In genomic region chr11:20364412-20364792, GRCh38 we compare ENCODE assay signal across 8 cellular contexts. TPM values are rescaled to one million over a fixed set of nuclear protein-coding genes. Genes with fewer than 3 reads are reported as not detected.
A peak's percentile ranks its signal among the peaks of the same experiment; 100 is the strongest.
DNase-seq lines count a peak whose midpoint lies in the region; ATAC-seq and TF ChIP-seq lines count a peak whose summit lies in the region.

No MANE protein-coding gene starts in this region.

- no peaks in the 10 kb centered on the region for H3K27me3 Mint-ChIP-seq in activated CD4-positive, alpha-beta memory T cell treated with anti-CD3 and anti-CD28 coated beads, Interleukin-2, amount 10 ng/mL, durations not matched to agents 7 days and 5 days

- H3K4me1 Mint-ChIP-seq in activated CD4-positive, alpha-beta memory T cell treated with anti-CD3 and anti-CD28 coated beads, Interleukin-2, amount 10 ng/mL, durations not matched to agents 7 days and 5 days = peaks cover 67% of the 10 kb centered on the region
- peaks cover 54% of the 10 kb centered on the region for H3K4me1 Mint-ChIP-seq in stimulated activated effector memory CD8-positive, alpha-beta T cell treated with anti-CD3 and anti-CD28 coated beads, Interleukin-12 subunit alpha, Interleukin-12 subunit beta, amount 100 ng/mL, for 72 hours

- intact Hi-C loops in left ventricle myocardium superior (cut with micrococcal nuclease) = no loop called here

- H3K27ac Mint-ChIP-seq in activated CD4-positive, alpha-beta memory T cell treated with anti-CD3 and anti-CD28 coated beads, Interleukin-2, amount 10 ng/mL, durations not matched to agents 7 days and 5 days = peak overlapping the region; percentile 77
- H3K27ac Mint-ChIP-seq in stimulated activated effector memory CD8-positive, alpha-beta T cell treated with anti-CD3 and anti-CD28 coated beads, Interleukin-12 subunit alpha, Interleukin-12 subunit beta, amount 100 ng/mL, for 72 hours = peak overlapping the region; percentile 80

- H3K9me3 Mint-ChIP-seq in activated CD4-positive, alpha-beta memory T cell treated with anti-CD3 and anti-CD28 coated beads, Interleukin-2, amount 10 ng/mL, durations not matched to agents 7 days and 5 days = no peaks in the 10 kb centered on the region
- no peaks in the 10 kb centered on the region for H3K9me3 Mint-ChIP-seq in stimulated activated effector memory CD8-positive, alpha-beta T cell treated with anti-CD3 and anti-CD28 coated beads, Interleukin-12 subunit alpha, Interleukin-12 subunit beta, amount 100 ng/mL, for 72 hours

- H3K4me3 Mint-ChIP-seq in activated CD4-positive, alpha-beta memory T cell treated with anti-CD3 and anti-CD28 coated beads, Interleukin-2, amount 10 ng/mL, durations not matched to agents 7 days and 5 days = peak overlapping the region; percentile 78
- H3K4me3 Mint-ChIP-seq in stimulated activated effector memory CD8-positive, alpha-beta T cell treated with anti-CD3 and anti-CD28 coated beads, Interleukin-12 subunit alpha, Interleukin-12 subunit beta, amount 100 ng/mL, for 72 hours = peak overlapping the region; percentile 69

- CTCF ChIA-PET in activated CD4-positive, alpha-beta memory T cell treated with anti-CD3 and anti-CD28 coated beads, Interleukin-2, amount 10 ng/mL, durations not matched to agents 7 days and 5 days (lab: Charles Lee) = interaction anchor here (0.5 to 3.0 kb wide), 6 partner anchors 9 to 236 kb away, joined by 3 to 16 read pairs (median 4); partner anchors contain the start of gene PRMT3
- CTCF ChIA-PET in HEK293T (lab: Yijun Ruan, JAX) = interaction anchor here (1.9 kb wide), 1 partner anchor 10 kb away, joined by 7 read pairs; no protein-coding TSS in a partner anchor

- H3K36me3 Mint-ChIP-seq in activated CD4-positive, alpha-beta memory T cell treated with anti-CD3 and anti-CD28 coated beads, Interleukin-2, amount 10 ng/mL, durations not matched to agents 7 days and 5 days (ENCODE audit: low read depth) = peaks cover 33% of the 10 kb centered on the region
- H3K36me3 Mint-ChIP-seq in stimulated activated effector memory CD8-positive, alpha-beta T cell treated with anti-CD3 and anti-CD28 coated beads, Interleukin-12 subunit alpha, Interleukin-12 subunit beta, amount 100 ng/mL, for 72 hours = peaks cover 9% of the 10 kb centered on the region

- POLR2A ChIA-PET in activated CD4-positive, alpha-beta memory T cell treated with anti-CD3 and anti-CD28 coated beads, Interleukin-2, amount 10 ng/mL, durations not matched to agents 7 days and 5 days (lab: Charles Lee) = interaction anchor here (0.7 to 2.2 kb wide), 14 partner anchors 8 to 46 kb away, joined by 3 to 10 read pairs (median 4); no protein-coding TSS in a partner anchor
- POLR2A ChIA-PET in HEK293T (lab: Yijun Ruan, JAX) = no interaction called here

- ATAC-seq in left ventricle myocardium superior (peak; percentile 19), GM21619 (IDR thresholded peaks at IDR 0.05; ENCODE audit: unreplicated experiment) (no peak), GM19328 (IDR thresholded peaks at IDR 0.05; ENCODE audit: unreplicated experiment) (no peak)
- no peak for ATAC-seq in stimulated activated effector memory CD8-positive, alpha-beta T cell treated with anti-CD3 and anti-CD28 coated beads, Interleukin-12 subunit alpha, Interleukin-12 subunit beta, amount 100 ng/mL, for 72 hours

- DNase-seq in NCI-H345 (lab: John Stamatoyannopoulos, UW) (peak; percentile 38), NCI-H345 treated with DMSO at 0.1 percent for 48 hours (lab: John Stamatoyannopoulos, UW; ENCODE audit: unreplicated experiment) (no peak), left ventricle myocardium superior (no peak), HEK293T (ENCODE audit: extremely low spot score) (no peak)
- DNase-seq in activated CD4-positive, alpha-beta memory T cell treated with anti-CD3 and anti-CD28 coated beads, Interleukin-2, amount 10 ng/mL, durations not matched to agents 7 days and 5 days = no peak
- DNase-seq in stimulated activated effector memory CD8-positive, alpha-beta T cell treated with anti-CD3 and anti-CD28 coated beads, Interleukin-12 subunit alpha, Interleukin-12 subunit beta, amount 100 ng/mL, for 72 hours (ENCODE audit: low spot score in 2 of 2) = no peak

TF ChIP-seq in HEK293T, 16 proteins besides CTCF, POLR2A, EP300 and RAD21:
- TF ChIP-seq ELF4 (IDR thresholded peaks at IDR 0.05) (no peak), LEF1 (IDR thresholded peaks at IDR 0.05; ENCODE audit: borderline replicate concordance) (no peak), FOXK2 (IDR thresholded peaks at IDR 0.05) (no peak), FOXA1 (IDR thresholded peaks at IDR 0.05) (no peak), ZNF384 (IDR thresholded peaks at IDR 0.05) (no peak), TARDBP (IDR thresholded peaks at IDR 0.05) (no peak), L3MBTL2 (conservative IDR thresholded peaks at IDR 0.05) (no peak), FOXM1 (IDR thresholded peaks at IDR 0.05; ENCODE audit: borderline replicate concordance) (no peak), BHLHE40 (IDR thresholded peaks at IDR 0.05; ENCODE audit: borderline replicate concordance) (no peak), HDGF (IDR thresholded peaks at IDR 0.05; ENCODE audit: borderline replicate concordance) (no peak), SP1 (IDR thresholded peaks at IDR 0.05) (no peak)
- TF ChIP-seq, protein P1, sequence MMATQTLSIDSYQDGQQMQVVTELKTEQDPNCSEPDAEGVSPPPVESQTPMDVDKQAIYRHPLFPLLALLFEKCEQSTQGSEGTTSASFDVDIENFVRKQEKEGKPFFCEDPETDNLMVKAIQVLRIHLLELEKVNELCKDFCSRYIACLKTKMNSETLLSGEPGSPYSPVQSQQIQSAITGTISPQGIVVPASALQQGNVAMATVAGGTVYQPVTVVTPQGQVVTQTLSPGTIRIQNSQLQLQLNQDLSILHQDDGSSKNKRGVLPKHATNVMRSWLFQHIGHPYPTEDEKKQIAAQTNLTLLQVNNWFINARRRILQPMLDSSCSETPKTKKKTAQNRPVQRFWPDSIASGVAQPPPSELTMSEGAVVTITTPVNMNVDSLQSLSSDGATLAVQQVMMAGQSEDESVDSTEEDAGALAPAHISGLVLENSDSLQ (IDR thresholded peaks at IDR 0.05) = no peak

RNA-seq across cellular contexts. Expression of gene HTATIP2, which starts 0.9 kb away (rescaled TPM):
- total RNA-seq in activated CD4-positive, alpha-beta memory T cell treated with anti-CD3 and anti-CD28 coated beads, Interleukin-2, amount 10 ng/mL, durations not matched to agents 7 days and 5 days = 10 to 100 TPM; 48.6 to 50.0 TPM
- total RNA-seq in left ventricle myocardium superior = 20.9 TPM

RNA-seq across cellular contexts. Expression of gene PRMT3, which starts 23.1 kb away (rescaled TPM):
- total RNA-seq in activated CD4-positive, alpha-beta memory T cell treated with anti-CD3 and anti-CD28 coated beads, Interleukin-2, amount 10 ng/mL, durations not matched to agents 7 days and 5 days = 10 to 100 TPM; 14.9 to 15.6 TPM
- total RNA-seq in left ventricle myocardium superior = 13.2 TPM
